ENCODE assay signal across 16 cellular contexts in genomic region chr16:4297480-4297879, GRCh38. TPM values are rescaled to one million over a fixed set of nuclear protein-coding genes. Genes with fewer than 3 reads are reported as not detected.
"Had no signal": no experiment of that assay in that cellular context is flagged by ENCODE, and none has a peak within 500 bp of the region (broad histone marks: within the 10 kb centered on the region; RNA-seq: fewer than 3 reads in every experiment).

No MANE protein-coding gene starts in this region.

- ATAC-seq: naive thymus-derived CD8-positive, alpha-beta T cell; stimulated activated naive B cell treated with anti-CD40 and anti-IgM and Interleukin-4, amounts not matched to agents 10 μg/mL and 1 μg/mL and 100 μg/mL, for 72 hours had no signal

- FAIRE-seq: islet of Langerhans had no signal

- H3K9me3 ChIP-seq: ascending aorta, left ventricle myocardium inferior, right atrium auricular region, thyroid gland, uterus had no signal

- H3K27ac Mint-ChIP-seq: activated naive CD4-positive, alpha-beta T cell treated with anti-CD3 and anti-CD28 coated beads, Interleukin-2, amount 10 ng/mL, durations not matched to agents 7 days and 5 days; naive thymus-derived CD8-positive, alpha-beta T cell; progenitor cell of endocrine pancreas; stimulated activated naive B cell treated with anti-CD40 and anti-IgM and Interleukin-4, amounts not matched to agents 10 μg/mL and 1 μg/mL and 100 μg/mL, for 72 hours had no signal

- H3K27me3 Mint-ChIP-seq: progenitor cell of endocrine pancreas had no signal

- H3K36me3 ChIP-seq: ascending aorta, left ventricle myocardium inferior, right atrium auricular region, thyroid gland, uterus had no signal

- H3K4me3 ChIP-seq: ascending aorta, left ventricle myocardium inferior, right atrium auricular region, skin epidermis, thyroid gland, uterus had no signal

- H3K27me3 ChIP-seq: ascending aorta, right atrium auricular region, thyroid gland, uterus had no signal

- H3K27ac ChIP-seq: right atrium auricular region, thyroid gland had no signal

- DNase-seq: activated CD4-positive, CD25-positive, alpha-beta regulatory T cell treated with anti-CD3 and anti-CD28 coated beads, Interleukin-2, amount 50 U/mL, for 72 hours; activated naive CD4-positive, alpha-beta T cell treated with anti-CD3 and anti-CD28 coated beads, Interleukin-2, amount 10 ng/mL, durations not matched to agents 7 days and 5 days; erythroblast; left ventricle myocardium inferior; naive thymus-derived CD8-positive, alpha-beta T cell; stimulated activated CD4-positive, alpha-beta T cell treated with anti-CD3 and anti-CD28 coated beads, Interleukin-15, amount 100 ng/mL, for 24 hours; stimulated activated CD4-positive, alpha-beta T cell treated with anti-CD3 and anti-CD28 coated beads, Interleukin-4, amount 100 ng/mL, for 1 hour; stimulated activated naive B cell treated with anti-CD40 and anti-IgM and Interleukin-4, amounts not matched to agents 10 μg/mL and 1 μg/mL and 100 μg/mL, for 72 hours; T-helper 9 cell; thyroid gland; uterus had no signal

- H3K4me3 Mint-ChIP-seq: activated naive CD4-positive, alpha-beta T cell treated with anti-CD3 and anti-CD28 coated beads, Interleukin-2, amount 10 ng/mL, durations not matched to agents 7 days and 5 days; naive thymus-derived CD8-positive, alpha-beta T cell; stimulated activated naive B cell treated with anti-CD40 and anti-IgM and Interleukin-4, amounts not matched to agents 10 μg/mL and 1 μg/mL and 100 μg/mL, for 72 hours had no signal

RNA-seq across cellular contexts. Expression of gene GLIS2, which starts 18.4 kb away (rescaled TPM):
- polyA plus RNA-seq: naive thymus-derived CD8-positive, alpha-beta T cell had no signal

RNA-seq across cellular contexts. Expression of gene SRL, which starts 55.6 kb away (rescaled TPM):
- total RNA-seq: naive thymus-derived CD8-positive, alpha-beta T cell; progenitor cell of endocrine pancreas had no signal
- polyA plus RNA-seq: naive thymus-derived CD8-positive, alpha-beta T cell had no signal
